In genomic region chr9:20614602-20615216, GRCh38 we compare ENCODE assay signal across 1 cellular context.
TF ChIP-seq lines count a peak whose summit lies in the region.

No MANE protein-coding gene starts in this region.

TF ChIP-seq in GM12878, 131 proteins besides CTCF, POLR2A, EP300 and RAD21:
- TF ChIP-seq HSF1 (IDR thresholded peaks at IDR 0.05; ENCODE audit: low read depth, low read length) (no peak), CREM (IDR thresholded peaks at IDR 0.05; ENCODE audit: low read depth) (peak; percentile 32; the same call in 1 of the 2 replicates), JUNB (IDR thresholded peaks at IDR 0.05) (peak; percentile 63), TCF7 (IDR thresholded peaks at IDR 0.05; ENCODE audit: borderline replicate concordance) (peak; percentile 68), NFIC (IDR thresholded peaks at IDR 0.05; ENCODE audit: low read depth, low read length) (peak; percentile 22; the same call in 1 of the 2 replicates), SREBF2 (IDR thresholded peaks at IDR 0.05; ENCODE audit: low read length) (no peak), SMAD1 (IDR thresholded peaks at IDR 0.05; ENCODE audit: low read depth, partially characterized antibody) (no peak), ZNF274 (IDR thresholded peaks at IDR 0.05; ENCODE audit: insufficient read depth, insufficient read length) (no peak), KAT2A (conservative IDR thresholded peaks at IDR 0.05; ENCODE audit: control insufficient read depth, low read depth, low read length) (no peak), CREB1 (IDR thresholded peaks at IDR 0.05; ENCODE audit: low read depth) (no peak), JUND (IDR thresholded peaks at IDR 0.05; ENCODE audit: low read depth, low read length) (no peak), CBFB (IDR thresholded peaks at IDR 0.05; ENCODE audit: low read depth) (no peak), NKRF (conservative IDR thresholded peaks at IDR 0.05) (no peak)
